17 cellular contexts compared by ENCODE assay signal in the genomic region with DNA sequence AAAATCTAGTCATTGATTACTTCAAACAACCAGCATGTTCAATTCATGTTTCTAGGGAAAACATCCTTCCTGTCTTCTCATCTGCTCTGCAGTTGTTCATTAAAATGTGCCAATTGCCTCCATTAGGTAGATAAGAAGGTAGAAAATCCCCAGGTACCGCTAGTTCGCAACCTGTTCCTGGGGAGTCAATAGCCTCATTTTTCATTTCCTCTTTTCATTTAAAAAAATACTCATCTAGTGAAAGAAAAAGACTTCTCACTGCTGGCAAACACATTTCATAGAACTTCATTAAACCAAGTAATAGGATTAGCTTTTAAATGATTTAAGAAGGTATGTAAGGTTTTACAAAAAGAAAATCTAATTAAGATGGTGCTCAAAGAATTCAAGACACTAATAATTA.
A peak's percentile ranks its signal among the peaks of the same experiment; 100 is the strongest.
DNase-seq lines count a peak whose midpoint lies in the region; ATAC-seq, FAIRE-seq and TF ChIP-seq lines count a peak whose summit lies in the region.
"Had no signal": no experiment of that assay in that cellular context is flagged by ENCODE, and none has a peak within 500 bp of the region (broad histone marks: within the 10 kb centered on the region; RNA-seq: fewer than 3 reads in every experiment).

No MANE protein-coding gene starts in this region.

- WGBS in GM12878 (ENCODE audit: insufficient coverage, insufficient replicate concordance, low lambda C conversion rate, missing lambda C conversion rate), result 0% methylated on average over 2 of the region's 2 CpGs

- POLR2A ChIA-PET in GM12878 (lab: Charles Lee), result no interaction called here

- no peaks in the 10 kb centered on the region; the same call in 2 of the 3 replicates for H3K9me3 ChIP-seq in GM12878 (replicated peaks; ENCODE audit: control insufficient read depth, insufficient read depth, low read length)
- H3K9me3 ChIP-seq: HAP-1 had no signal

- no peak overlapping the region for H2AFZ ChIP-seq in KMS-11 (ENCODE audit: low read depth)
- no peak overlapping the region for H2AFZ ChIP-seq in GM12878 (ENCODE audit: control insufficient read depth, low read depth, low read length)

- H3K27me3 ChIP-seq in KMS-11 (ENCODE audit: insufficient read depth, low read depth), result peaks cover 10% of the 10 kb centered on the region
- H3K27me3 ChIP-seq in GM12878 (replicated peaks in 1 of 2; ENCODE audit: control insufficient read depth in 2 of 2, insufficient read depth in 2 of 2, low read length in 1 of 2), result no peaks in the 10 kb centered on the region

- intact Hi-C loops in GM12878 (cut with micrococcal nuclease; ENCODE audit: unreplicated experiment), result loop anchor here (5.0 kb wide), 1 partner anchor 401 kb away; a partner anchor contains a TSS

- H3K4me1 ChIP-seq in KMS-11 (ENCODE audit: low read depth, poor library complexity, severe bottlenecking) (peaks cover 29% of the 10 kb centered on the region), GM12878 (ENCODE audit: control insufficient read depth, insufficient read depth, low read length) (no peaks in the 10 kb centered on the region)
- H3K4me1 ChIP-seq: HAP-1 had no signal

- TF ChIP-seq CTCF in KMS-11 (conservative IDR thresholded peaks at IDR 0.05; ENCODE audit: low read depth, low read length) (no peak), GM12878 (IDR thresholded peaks at IDR 0.05 in 2 of 3, conservative IDR thresholded peaks at IDR 0.05 in 1 of 3; ENCODE audit: control insufficient read depth in 2 of 3, extremely low read depth in 1 of 3, insufficient read depth in 1 of 3, low read depth in 3 of 3, low read length in 3 of 3) (no peak), D721Med (IDR thresholded peaks at IDR 0.05; ENCODE audit: insufficient read depth, missing control alignments) (no peak)

- H3K4me2 ChIP-seq in KMS-11 (peak overlapping the region; percentile 40), GM12878 (ENCODE audit: control insufficient read depth, insufficient read depth) (no peak overlapping the region)

- TF ChIP-seq RAD21 in GM12878 (IDR thresholded peaks at IDR 0.05; ENCODE audit: insufficient read depth, low read depth, low read length), result no peak

- no peak overlapping the region for H3K4me3 ChIP-seq in KMS-11 (IDR thresholded peaks at IDR 0.05; ENCODE audit: insufficient read depth, low read depth, low read length)
- H3K4me3 ChIP-seq in GM12878, result no peak overlapping the region
- H3K4me3 ChIP-seq: HAP-1 had no signal

- H3K27ac ChIP-seq in KMS-11 (no peak overlapping the region), GM12878 (ENCODE audit: control insufficient read depth, insufficient read depth) (no peak overlapping the region)

- no peaks in the 10 kb centered on the region for H4K20me1 ChIP-seq in KMS-11 (ENCODE audit: insufficient read depth)
- no peaks in the 10 kb centered on the region for H4K20me1 ChIP-seq in GM12878 (ENCODE audit: control insufficient read depth, insufficient read depth)

- H3K9ac ChIP-seq in KMS-11 (no peak overlapping the region), GM12878 (ENCODE audit: control insufficient read depth, insufficient read depth, low read length) (no peak overlapping the region)

- RAD21 ChIA-PET in GM12878 (lab: Charles Lee; ENCODE audit: unreplicated experiment), result no interaction called here

- no peak for TF ChIP-seq POLR2A in GM12878 (IDR thresholded peaks at IDR 0.05; ENCODE audit: low read depth, low read length)

- no TSS peak for BruUV-seq in GM12878 (replicated peaks; lab: Mats Ljungman, UMichigan)

- H3K79me2 ChIP-seq in KMS-11 (ENCODE audit: insufficient read depth, low read depth), result no peaks in the 10 kb centered on the region
- H3K79me2 ChIP-seq in GM12878 (ENCODE audit: control insufficient read depth, insufficient read depth, low read length), result no peaks in the 10 kb centered on the region

- in situ Hi-C loops in GM12878 (cut with MboI), result no loop called here

- FAIRE-seq in GM12878 (lab: Jason Lieb, UNC), result no peak
- no peak for FAIRE-seq in D721Med (lab: Jason Lieb, UNC)
- FAIRE-seq: G401.6, GM18507, H54 had no signal

- CTCF ChIA-PET in GM12878 (lab: Yijun Ruan, JAX), result no interaction called here

- SMC1A ChIA-PET in GM12878 (lab: Charles Lee; ENCODE audit: uncharacterized antibody, unreplicated experiment), result interaction anchor here (0.6 to 1.3 kb wide), 2 partner anchors 10 to 94 kb away, joined by 3 to 4 read pairs; no protein-coding TSS in a partner anchor

- peak; percentile 44 for DNase-seq in NCI-H82 treated with DMSO at 0.1 percent for 48 hours (lab: John Stamatoyannopoulos, UW; ENCODE audit: unreplicated experiment)
- DNase-seq in GM12878 (ENCODE audit: low read depth, low spot score), result no peak
- DNase-seq in D721Med (ENCODE audit: insufficient read length, low spot score), result no peak
- no peak for DNase-seq in NCI-H1930 (lab: John Stamatoyannopoulos, UW)
- no peak for DNase-seq in SKM-1 treated with dmso at 0.1 percent for 144 hours (lab: John Stamatoyannopoulos, UW; ENCODE audit: unreplicated experiment)
- DNase-seq: C1 segment of cervical spinal cord; Calu3; CD4-positive, alpha-beta memory T cell; DMS153; DND-41; GOT3; HFFc6 had no signal

- peak; percentile 70 for ATAC-seq in GM12878

- peak; percentile 34 to 58; a peak in 2 of 4 replicates for TF ChIP-seq EP300 in GM12878 (IDR thresholded peaks at IDR 0.05; ENCODE audit: borderline replicate concordance in 1 of 2, control insufficient read depth in 1 of 2, low read depth in 2 of 2, low read length in 2 of 2)

- H3K36me3 ChIP-seq in KMS-11 (ENCODE audit: insufficient read depth) (no peaks in the 10 kb centered on the region), GM12878 (ENCODE audit: control insufficient read depth in 2 of 2, insufficient read depth in 2 of 2, low read length in 1 of 2) (no peaks in the 10 kb centered on the region)
- H3K36me3 ChIP-seq: HAP-1 had no signal

TF ChIP-seq in GM12878, 131 proteins besides CTCF, POLR2A, EP300 and RAD21 (continues in another document):
- TF ChIP-seq ZNF384 (IDR thresholded peaks at IDR 0.05; ENCODE audit: borderline replicate concordance, low read depth, low read length) (peak; percentile 57; the same call in 1 of the 2 replicates), SIX5 (IDR thresholded peaks at IDR 0.05; ENCODE audit: low read depth, low read length, severe bottlenecking) (no peak), CHD2 (IDR thresholded peaks at IDR 0.05; ENCODE audit: borderline replicate concordance, low read depth, low read length) (peak; percentile 17; the same call in 1 of the 2 replicates), ZZZ3 (IDR thresholded peaks at IDR 0.05; ENCODE audit: control insufficient read depth, insufficient read length, low read depth) (no peak), PML (IDR thresholded peaks at IDR 0.05; ENCODE audit: low read length) (no peak)
- TF ChIP-seq, protein P1, sequence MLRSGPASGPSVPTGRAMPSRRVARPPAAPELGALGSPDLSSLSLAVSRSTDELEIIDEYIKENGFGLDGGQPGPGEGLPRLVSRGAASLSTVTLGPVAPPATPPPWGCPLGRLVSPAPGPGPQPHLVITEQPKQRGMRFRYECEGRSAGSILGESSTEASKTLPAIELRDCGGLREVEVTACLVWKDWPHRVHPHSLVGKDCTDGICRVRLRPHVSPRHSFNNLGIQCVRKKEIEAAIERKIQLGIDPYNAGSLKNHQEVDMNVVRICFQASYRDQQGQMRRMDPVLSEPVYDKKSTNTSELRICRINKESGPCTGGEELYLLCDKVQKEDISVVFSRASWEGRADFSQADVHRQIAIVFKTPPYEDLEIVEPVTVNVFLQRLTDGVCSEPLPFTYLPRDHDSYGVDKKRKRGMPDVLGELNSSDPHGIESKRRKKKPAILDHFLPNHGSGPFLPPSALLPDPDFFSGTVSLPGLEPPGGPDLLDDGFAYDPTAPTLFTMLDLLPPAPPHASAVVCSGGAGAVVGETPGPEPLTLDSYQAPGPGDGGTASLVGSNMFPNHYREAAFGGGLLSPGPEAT (IDR thresholded peaks at IDR 0.05; ENCODE audit: low read depth), result 0 out of 2 replicates have a peak, but pooled peaks have one; percentile 30
- TF ChIP-seq, protein P2, sequence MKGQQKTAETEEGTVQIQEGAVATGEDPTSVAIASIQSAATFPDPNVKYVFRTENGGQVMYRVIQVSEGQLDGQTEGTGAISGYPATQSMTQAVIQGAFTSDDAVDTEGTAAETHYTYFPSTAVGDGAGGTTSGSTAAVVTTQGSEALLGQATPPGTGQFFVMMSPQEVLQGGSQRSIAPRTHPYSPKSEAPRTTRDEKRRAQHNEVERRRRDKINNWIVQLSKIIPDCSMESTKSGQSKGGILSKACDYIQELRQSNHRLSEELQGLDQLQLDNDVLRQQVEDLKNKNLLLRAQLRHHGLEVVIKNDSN (IDR thresholded peaks at IDR 0.05; ENCODE audit: borderline replicate concordance, extremely low read length, insufficient read depth, low read depth, low read length), result no peak
- TF ChIP-seq, protein P3, sequence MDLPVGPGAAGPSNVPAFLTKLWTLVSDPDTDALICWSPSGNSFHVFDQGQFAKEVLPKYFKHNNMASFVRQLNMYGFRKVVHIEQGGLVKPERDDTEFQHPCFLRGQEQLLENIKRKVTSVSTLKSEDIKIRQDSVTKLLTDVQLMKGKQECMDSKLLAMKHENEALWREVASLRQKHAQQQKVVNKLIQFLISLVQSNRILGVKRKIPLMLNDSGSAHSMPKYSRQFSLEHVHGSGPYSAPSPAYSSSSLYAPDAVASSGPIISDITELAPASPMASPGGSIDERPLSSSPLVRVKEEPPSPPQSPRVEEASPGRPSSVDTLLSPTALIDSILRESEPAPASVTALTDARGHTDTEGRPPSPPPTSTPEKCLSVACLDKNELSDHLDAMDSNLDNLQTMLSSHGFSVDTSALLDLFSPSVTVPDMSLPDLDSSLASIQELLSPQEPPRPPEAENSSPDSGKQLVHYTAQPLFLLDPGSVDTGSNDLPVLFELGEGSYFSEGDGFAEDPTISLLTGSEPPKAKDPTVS (IDR thresholded peaks at IDR 0.05; ENCODE audit: low read depth, low read length), result no peak
- TF ChIP-seq, protein P4, sequence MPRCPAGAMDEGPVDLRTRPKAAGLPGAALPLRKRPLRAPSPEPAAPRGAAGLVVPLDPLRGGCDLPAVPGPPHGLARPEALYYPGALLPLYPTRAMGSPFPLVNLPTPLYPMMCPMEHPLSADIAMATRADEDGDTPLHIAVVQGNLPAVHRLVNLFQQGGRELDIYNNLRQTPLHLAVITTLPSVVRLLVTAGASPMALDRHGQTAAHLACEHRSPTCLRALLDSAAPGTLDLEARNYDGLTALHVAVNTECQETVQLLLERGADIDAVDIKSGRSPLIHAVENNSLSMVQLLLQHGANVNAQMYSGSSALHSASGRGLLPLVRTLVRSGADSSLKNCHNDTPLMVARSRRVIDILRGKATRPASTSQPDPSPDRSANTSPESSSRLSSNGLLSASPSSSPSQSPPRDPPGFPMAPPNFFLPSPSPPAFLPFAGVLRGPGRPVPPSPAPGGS (IDR thresholded peaks at IDR 0.05; ENCODE audit: borderline replicate concordance, insufficient read depth, low read depth, low read length, poor library complexity, severe bottlenecking), result no peak
